In genomic region chr20:51763965-51764602, GRCh38 we compare ENCODE assay signal across 21 cellular contexts. TPM values are rescaled to one million over a fixed set of nuclear protein-coding genes. Genes with fewer than 3 reads are reported as not detected.
DNase-seq lines count a peak whose midpoint lies in the region; TF ChIP-seq lines count a peak whose summit lies in the region.
"Had no signal": no experiment of that assay in that cellular context is flagged by ENCODE, and none has a peak within 500 bp of the region (broad histone marks: within the 10 kb centered on the region; RNA-seq: fewer than 3 reads in every experiment).

No MANE protein-coding gene starts in this region.

- CTCF ChIA-PET in BJ (lab: Yijun Ruan, JAX) = interaction anchor here (0.8 kb wide), 1 partner anchor 36 kb away, joined by 3 read pairs; no protein-coding TSS in a partner anchor
- CTCF ChIA-PET in activated CD4-positive, alpha-beta memory T cell treated with anti-CD3 and anti-CD28 coated beads for 36 hours (lab: Charles Lee) = interaction anchor here (0.7 kb wide), 1 partner anchor 151 kb away, joined by 3 read pairs; no protein-coding TSS in a partner anchor

- H3K9me3 ChIP-seq in WERI-Rb-1 (ENCODE audit: severe bottlenecking) = no peaks in the 10 kb centered on the region
- H3K9me3 ChIP-seq: lower lobe of right lung, prostate gland, vagina had no signal

- H3K27ac ChIP-seq in WERI-Rb-1 = no peak overlapping the region
- H3K27ac ChIP-seq: epithelial cell of prostate, lower lobe of right lung, vagina had no signal

- peaks cover 16% of the 10 kb centered on the region for H3K27me3 Mint-ChIP-seq in activated CD4-positive, alpha-beta memory T cell treated with anti-CD3 and anti-CD28 coated beads for 36 hours

- H3K27me3 ChIP-seq in BJ (ENCODE audit: control insufficient read depth, insufficient read depth, low read length) (no peaks in the 10 kb centered on the region), WERI-Rb-1 (ENCODE audit: insufficient read depth, low read depth, severe bottlenecking) (no peaks in the 10 kb centered on the region)
- H3K27me3 ChIP-seq: vagina had no signal

- H3K36me3 ChIP-seq in BJ (ENCODE audit: control insufficient read depth, insufficient read depth, low read length) (no peaks in the 10 kb centered on the region), WERI-Rb-1 (no peaks in the 10 kb centered on the region)
- H3K36me3 ChIP-seq: lower lobe of right lung, prostate gland, vagina had no signal

- H3K4me3 Mint-ChIP-seq in activated CD4-positive, alpha-beta memory T cell treated with anti-CD3 and anti-CD28 coated beads for 36 hours = no peak overlapping the region
- H3K4me3 Mint-ChIP-seq: IgD-negative memory B cell; naive thymus-derived CD4-positive, alpha-beta T cell; T-helper 17 cell had no signal

- no peaks in the 10 kb centered on the region for H3K9me3 Mint-ChIP-seq in activated CD4-positive, alpha-beta memory T cell treated with anti-CD3 and anti-CD28 coated beads for 36 hours

- intact Hi-C loops in activated CD4-positive, alpha-beta memory T cell treated with anti-CD3 and anti-CD28 coated beads for 36 hours (cut with micrococcal nuclease) = loop anchor here (10.0 kb wide), 1 partner anchor 109 kb away; no protein-coding TSS in a partner anchor

- peaks cover 5% of the 10 kb centered on the region for H3K4me1 Mint-ChIP-seq in activated CD4-positive, alpha-beta memory T cell treated with anti-CD3 and anti-CD28 coated beads for 36 hours (ENCODE audit: low read depth)

- H3K4me3 ChIP-seq in BJ (ENCODE audit: low read depth, low read length) = no peak overlapping the region
- no peak overlapping the region for H3K4me3 ChIP-seq in WERI-Rb-1 (ENCODE audit: low read depth, low read length)
- H3K4me3 ChIP-seq: lower lobe of right lung, prostate gland, vagina had no signal

- TF ChIP-seq CTCF in BJ (IDR thresholded peaks at IDR 0.05; ENCODE audit: insufficient read depth, low read depth, low read length) (peak; percentile 6; the same call in 1 of the 2 replicates), WERI-Rb-1 (IDR thresholded peaks at IDR 0.05; ENCODE audit: low read depth, low read length) (no peak)

- no peak overlapping the region for H3K27ac Mint-ChIP-seq in activated CD4-positive, alpha-beta memory T cell treated with anti-CD3 and anti-CD28 coated beads for 36 hours
- H3K27ac Mint-ChIP-seq: IgD-negative memory B cell; naive thymus-derived CD4-positive, alpha-beta T cell; T-helper 17 cell had no signal

- POLR2A ChIA-PET in BJ (lab: Charles Lee) = no interaction called here
- POLR2A ChIA-PET in activated CD4-positive, alpha-beta memory T cell treated with anti-CD3 and anti-CD28 coated beads for 36 hours (lab: Charles Lee) = no interaction called here

- no peaks in the 10 kb centered on the region for H3K36me3 Mint-ChIP-seq in activated CD4-positive, alpha-beta memory T cell treated with anti-CD3 and anti-CD28 coated beads for 36 hours

- DNase-seq in BJ (ENCODE audit: low read depth) (no peak), M059J (ENCODE audit: low read depth) (peak; percentile 51), SW480 (ENCODE audit: low spot score) (peak; percentile 76), iris pigment epithelial cell (ENCODE audit: low read depth) (peak; percentile 55), WERI-Rb-1 (no peak)
- DNase-seq in stimulated activated naive CD4-positive, alpha-beta T cell treated with Interleukin-2 at 50 U/mL for 16 hours (lab: John Stamatoyannopoulos, UW) = no peak
- DNase-seq in activated CD4-positive, alpha-beta memory T cell treated with anti-CD3 and anti-CD28 coated beads for 36 hours = no peak
- DNase-seq in activated CD8-positive, alpha-beta memory T cell treated with anti-CD3 and anti-CD28 coated beads, Interleukin-2, amount 50 U/mL, for 48 hours = no peak
- DNase-seq: activated CD4-positive, CD25-positive, alpha-beta regulatory T cell; activated effector memory CD4-positive, alpha-beta T cell treated with anti-CD3 and anti-CD28 coated beads, Interleukin-2, amount 50 U/mL, for 16 hours; head of caudate nucleus; lower lobe of right lung; naive thymus-derived CD4-positive, alpha-beta T cell; NCI-H1105 treated with DMSO at 0.1 percent for 48 hours; NCI-H2171 treated with DMSO at 0.1 percent for 48 hours; stimulated activated CD4-positive, alpha-beta T cell treated with anti-CD3 and anti-CD28 coated beads, Interleukin-15, amount 100 ng/mL, for 24 hours; T-helper 17 cell had no signal

RNA-seq across cellular contexts. Expression of gene ATP9A, which starts 4.1 kb away (rescaled TPM):
- 23.2 and 26.0 TPM in 2 replicates for polyA plus RNA-seq in BJ (2011; rRNA removed)
- 46.7 and 54.4 TPM in 2 replicates for polyA minus RNA-seq in BJ (2011; rRNA and poly(A)+ RNA removed)
- 11.0 and 20.6 TPM in 2 replicates for total RNA-seq in M059J (2014; rRNA removed; shearing (Covaris generic))
- 1 to 10 TPM; 1.4 to 1.6 TPM for total RNA-seq in activated CD4-positive, alpha-beta memory T cell treated with anti-CD3 and anti-CD28 coated beads for 36 hours
- polyA plus RNA-seq: naive thymus-derived CD4-positive, alpha-beta T cell had no signal

RNA-seq across cellular contexts. Expression of gene SALL4, which starts 38.2 kb away (rescaled TPM):
- polyA plus RNA-seq in BJ (2011; rRNA removed) = 0.51 and 0.54 TPM in 2 replicates
- polyA minus RNA-seq in BJ (2011; rRNA and poly(A)+ RNA removed) = 0.51 and 0.66 TPM in 2 replicates
- total RNA-seq in M059J (2014; rRNA removed; shearing (Covaris generic)) = 1.6 and 2.4 TPM in 2 replicates
- total RNA-seq in activated CD4-positive, alpha-beta memory T cell treated with anti-CD3 and anti-CD28 coated beads for 36 hours = not detected
- total RNA-seq: vagina had no signal
- polyA plus RNA-seq: IgD-negative memory B cell; naive thymus-derived CD4-positive, alpha-beta T cell had no signal

Comparison
In these comparisons a context has a peak if more than half of its experiments do, and no peak if none do; other contexts are left out.
1. DNase-seq: peak in M059J (single experiment), SW480 (single experiment) and iris pigment epithelial cell (single experiment); none in BJ (single experiment), stimulated activated naive CD4-positive, alpha-beta T cell treated with Interleukin-2 at 50 U/mL for 16 hours (single experiment), WERI-Rb-1 (single experiment), activated CD4-positive, alpha-beta memory T cell treated with anti-CD3 and anti-CD28 coated beads for 36 hours (single experiment) and activated CD8-positive, alpha-beta memory T cell treated with anti-CD3 and anti-CD28 coated beads, Interleukin-2, amount 50 U/mL, for 48 hours (single experiment).